In genomic region chr17:82212331-82213250, GRCh38 we compare ENCODE assay signal across 8 cellular contexts. TPM values are rescaled to one million over a fixed set of nuclear protein-coding genes. Genes with fewer than 3 reads are reported as not detected.
DNase-seq lines count a peak whose midpoint lies in the region; ATAC-seq lines count a peak whose summit lies in the region.

A gene with protein sequence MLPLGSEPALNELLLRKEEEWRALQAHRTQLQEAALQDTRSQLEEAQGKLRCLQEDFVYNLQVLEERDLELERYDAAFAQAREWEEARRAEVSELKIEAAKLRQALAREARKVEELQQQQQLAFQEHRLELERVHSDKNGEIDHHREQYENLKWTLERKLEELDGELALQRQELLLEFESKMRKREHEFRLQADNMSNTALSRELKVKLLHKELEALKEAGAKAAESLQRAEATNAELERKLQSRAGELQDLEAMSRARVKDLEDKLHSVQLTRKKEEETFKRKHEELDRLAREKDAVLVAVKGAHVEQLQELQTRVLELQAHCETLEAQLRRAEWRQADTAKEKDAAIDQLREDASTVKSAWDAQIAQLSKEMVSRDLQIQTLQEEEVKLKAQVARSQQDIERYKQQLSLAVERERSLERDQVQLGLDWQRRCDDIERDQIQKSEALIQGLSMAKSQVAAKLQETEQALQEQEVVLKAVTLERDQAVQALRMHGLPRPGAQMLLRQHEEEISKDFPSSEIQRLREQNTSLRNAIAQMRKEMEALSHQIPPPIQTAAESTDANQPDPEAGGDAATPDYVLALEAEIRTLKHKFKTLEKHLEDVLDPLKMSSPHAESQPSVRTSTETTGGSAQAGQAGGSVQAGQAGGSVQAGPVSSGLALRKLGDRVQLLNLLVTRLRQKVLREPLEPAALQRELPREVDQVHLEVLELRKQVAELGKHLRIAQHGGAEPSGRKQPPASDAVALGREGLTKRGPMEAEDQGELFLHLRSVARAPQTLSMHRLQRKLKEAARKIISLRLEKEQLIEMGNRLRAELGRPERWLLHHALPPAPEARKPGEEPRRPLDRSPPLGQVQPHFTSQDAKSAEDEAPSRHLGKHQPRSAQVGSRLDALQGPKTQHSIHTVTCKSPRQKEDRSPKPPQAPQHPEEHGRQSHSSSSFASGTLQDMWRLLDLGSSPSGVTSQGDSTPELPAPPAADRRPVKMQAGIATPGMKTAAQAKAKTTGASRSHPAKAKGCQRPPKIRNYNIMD (minus strand): TSS chr17:82212842. CDS start chr17:82201944, 10,898 bp downstream.

- H3K4me1 ChIP-seq in muscle layer of duodenum (ENCODE audit: control insufficient read depth in 1 of 2, insufficient read depth in 2 of 2, low read length in 2 of 2): peaks cover 0 to 34% of the 10 kb centered on the region in 2 donors
- peaks cover 6 to 50% (median 32%) of the 10 kb centered on the region in 5 donors for H3K4me1 ChIP-seq in subcutaneous abdominal adipose tissue (ENCODE audit: control insufficient read depth in 5 of 5, insufficient read depth in 5 of 5, low read length in 5 of 5)

- peaks cover 0 to 2% of the 10 kb centered on the region in 2 donors for H3K36me3 ChIP-seq in muscle layer of duodenum (ENCODE audit: control insufficient read depth in 1 of 2, insufficient read depth in 2 of 2, low read length in 2 of 2)
- H3K36me3 ChIP-seq in subcutaneous abdominal adipose tissue (ENCODE audit: control insufficient read depth in 5 of 5, insufficient read depth in 5 of 5, low read length in 5 of 5): no peaks in the 10 kb centered on the region

- H3K4me1 Mint-ChIP-seq in activated T-cell treated with anti-CD3 and anti-CD28 coated beads, Interleukin-2, amount 50 U/mL, for 72 hours (ENCODE audit: low read depth): peaks cover 42% of the 10 kb centered on the region

- H3K27ac Mint-ChIP-seq in activated T-cell treated with anti-CD3 and anti-CD28 coated beads, Interleukin-2, amount 50 U/mL, for 72 hours: peak within 1 kb of the TSS; percentile 62

- H3K9me3 Mint-ChIP-seq in activated T-cell treated with anti-CD3 and anti-CD28 coated beads, Interleukin-2, amount 50 U/mL, for 72 hours: no peaks in the 10 kb centered on the region

- H3K27me3 Mint-ChIP-seq in activated T-cell treated with anti-CD3 and anti-CD28 coated beads, Interleukin-2, amount 50 U/mL, for 72 hours (ENCODE audit: low read depth): no peaks in the 10 kb centered on the region

- H3K4me3 Mint-ChIP-seq in activated T-cell treated with anti-CD3 and anti-CD28 coated beads, Interleukin-2, amount 50 U/mL, for 72 hours: peak within 1 kb of the TSS; percentile 82 to 85

- DNase-seq in AG20443 (ENCODE audit: low spot score): peak; percentile 96
- DNase-seq in NOMO-1 treated with dmso at 0.1 percent for 144 hours (lab: John Stamatoyannopoulos, UW; ENCODE audit: unreplicated experiment): peak; percentile 62
- DNase-seq in activated T-cell treated with anti-CD3 and anti-CD28 coated beads, Interleukin-2, amount 50 U/mL, for 72 hours: peak; percentile 80 to 87
- DNase-seq in fibroblast of gingiva (ENCODE audit: low read depth): peak; percentile 76

- no peaks in the 10 kb centered on the region for H3K9me3 ChIP-seq in muscle layer of duodenum (ENCODE audit: control insufficient read depth in 1 of 2, low read length in 2 of 2)
- no peaks in the 10 kb centered on the region for H3K9me3 ChIP-seq in subcutaneous abdominal adipose tissue (ENCODE audit: control insufficient read depth in 5 of 5, low read length in 5 of 5)

- H3K4me3 ChIP-seq in muscle layer of duodenum (ENCODE audit: low read depth in 1 of 2, low read length in 2 of 2) (peak within 1 kb of the TSS; percentile 52 to 86), subcutaneous abdominal adipose tissue (ENCODE audit: low read depth in 1 of 5, low read length in 5 of 5) (peak within 1 kb of the TSS; percentile 54 to 76 (median 67))

- no peaks in the 10 kb centered on the region for H3K27me3 ChIP-seq in muscle layer of duodenum (ENCODE audit: low read depth, low read length)
- H3K27me3 ChIP-seq in subcutaneous abdominal adipose tissue (ENCODE audit: control insufficient read depth in 5 of 5, insufficient read depth in 4 of 5, low read length in 5 of 5): no peaks in the 10 kb centered on the region

- peaks cover 2% of the 10 kb centered on the region in 2 donors for H3K36me3 Mint-ChIP-seq in activated T-cell treated with anti-CD3 and anti-CD28 coated beads, Interleukin-2, amount 50 U/mL, for 72 hours (ENCODE audit: insufficient read depth in 2 of 2)

- ATAC-seq in GM18867 (IDR thresholded peaks at IDR 0.05; ENCODE audit: unreplicated experiment) (peak; percentile 68), HG03139 (IDR thresholded peaks at IDR 0.05; ENCODE audit: unreplicated experiment) (peak; percentile 45)
- peak; percentile 81 to 84 for ATAC-seq in activated T-cell treated with anti-CD3 and anti-CD28 coated beads, Interleukin-2, amount 50 U/mL, for 72 hours (replicated peaks in 1 of 2)

- H3K9ac ChIP-seq in subcutaneous abdominal adipose tissue (ENCODE audit: low read length in 5 of 5): peak within 1 kb of the TSS; percentile 48 to 85 (median 80)

- H3K27ac ChIP-seq in muscle layer of duodenum (ENCODE audit: low read length) (no peak within 1 kb of the TSS), subcutaneous abdominal adipose tissue (ENCODE audit: low read depth, low read length) (no peak within 1 kb of the TSS)

RNA-seq across cellular contexts. Expression of the gene that starts here (rescaled TPM):
- 10 to 100 TPM; 76.9 to 78.8 TPM for total RNA-seq in activated T-cell treated with anti-CD3 and anti-CD28 coated beads, Interleukin-2, amount 50 U/mL, for 72 hours
